Comparison of ENCODE assay signal across 14 cellular contexts in the genomic region with DNA sequence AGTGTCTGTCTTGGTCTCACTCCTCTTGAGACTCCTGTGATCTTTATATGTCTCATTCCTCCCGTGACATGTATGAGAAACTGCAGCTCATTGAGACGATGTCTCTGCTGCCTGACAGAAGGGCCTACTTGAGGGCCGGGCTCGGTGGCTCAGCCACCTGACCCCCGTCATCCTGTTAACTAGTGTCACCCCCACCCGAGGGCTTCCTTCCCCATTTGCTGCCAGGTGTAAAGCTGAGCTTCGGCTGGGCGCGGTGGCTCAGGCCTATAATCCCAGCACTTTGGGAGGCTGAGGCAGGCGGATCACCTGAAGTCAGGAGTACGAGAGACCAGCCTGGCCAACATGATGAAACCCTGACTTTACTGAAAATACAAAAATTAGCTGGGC. TPM values are rescaled to one million over a fixed set of nuclear protein-coding genes. Genes with fewer than 3 reads are reported as not detected.
DNase-seq lines count a peak whose midpoint lies in the region; ATAC-seq and TF ChIP-seq lines count a peak whose summit lies in the region.
"Had no signal": no experiment of that assay in that cellular context is flagged by ENCODE, and none has a peak within 500 bp of the region (broad histone marks: within the 10 kb centered on the region; RNA-seq: fewer than 3 reads in every experiment).

No MANE protein-coding gene starts in this region.

- TF ChIP-seq CTCF in GM23338 (conservative IDR thresholded peaks at IDR 0.05; ENCODE audit: low read depth in 2 of 2): no peak
- TF ChIP-seq CTCF in smooth muscle cell (IDR thresholded peaks at IDR 0.05; ENCODE audit: borderline replicate concordance, insufficient read depth, poor library complexity, severe bottlenecking): no peak

- no peak for ATAC-seq in GM23338
- peak; percentile 2 for ATAC-seq in left colon

- H3K4me2 ChIP-seq in GM23338 (no peak overlapping the region), smooth muscle cell (no peak overlapping the region)

- no peak overlapping the region for H2AFZ ChIP-seq in GM23338
- H2AFZ ChIP-seq in smooth muscle cell (ENCODE audit: low read depth): no peak overlapping the region

- H3K27me3 ChIP-seq in GM23338 (ENCODE audit: insufficient read depth) (no peaks in the 10 kb centered on the region), smooth muscle cell (ENCODE audit: low read depth) (no peaks in the 10 kb centered on the region), H7 (ENCODE audit: control insufficient read depth, insufficient read depth, low read length) (no peaks in the 10 kb centered on the region)
- H3K27me3 ChIP-seq: SJSA1 had no signal

- no peak overlapping the region for H3K4me3 Mint-ChIP-seq in GM23338
- H3K4me3 Mint-ChIP-seq: activated naive CD8-positive, alpha-beta T cell treated with anti-CD3 and anti-CD28 coated beads, Interleukin-2, amount 10 ng/mL, durations not matched to agents 7 days and 5 days had no signal

- 84% methylated on average over 11 of the region's 11 CpGs for WGBS in smooth muscle cell (ENCODE audit: low lambda C conversion rate)

- H3K9me3 Mint-ChIP-seq in GM23338: no peaks in the 10 kb centered on the region
- H3K9me3 Mint-ChIP-seq: activated naive CD8-positive, alpha-beta T cell treated with anti-CD3 and anti-CD28 coated beads, Interleukin-2, amount 10 ng/mL, durations not matched to agents 7 days and 5 days had no signal

- H3K36me3 Mint-ChIP-seq in GM23338 (ENCODE audit: low read depth): peaks cover 6% of the 10 kb centered on the region; the same call in 2 of the 3 replicates

- H3K9me3 ChIP-seq in SK-N-MC (ENCODE audit: low read depth, low read length) (no peaks in the 10 kb centered on the region), smooth muscle cell (replicated peaks; ENCODE audit: low read depth) (no peaks in the 10 kb centered on the region)
- H3K9me3 ChIP-seq: SJSA1 had no signal

- H3K36me3 ChIP-seq in GM23338 (ENCODE audit: insufficient read depth): 0 out of 2 replicates have a peak, but pooled peaks cover 3% of the 10 kb centered on the region
- H3K36me3 ChIP-seq in SK-N-MC (ENCODE audit: insufficient read depth, low read length): no peaks in the 10 kb centered on the region
- no peaks in the 10 kb centered on the region for H3K36me3 ChIP-seq in smooth muscle cell (ENCODE audit: low read depth)
- H3K36me3 ChIP-seq in H7 (replicated peaks; ENCODE audit: control insufficient read depth, insufficient read depth, low read length): peaks cover 5% of the 10 kb centered on the region
- H3K36me3 ChIP-seq: SJSA1 had no signal

- DNase-seq in GM23338 (ENCODE audit: low spot score) (no peak), SK-N-MC (ENCODE audit: low read depth, low spot score) (no peak), left colon (peak in 1 of 2 donors; percentile 55), smooth muscle cell (lab: John Stamatoyannopoulos, UW; ENCODE audit: unreplicated experiment) (no peak), hypothalamus (lab: John Stamatoyannopoulos, UW) (no peak), H7 (no peak), superior temporal gyrus (ENCODE audit: extremely low spot score) (no peak)
- DNase-seq: activated naive CD8-positive, alpha-beta T cell treated with anti-CD3 and anti-CD28 coated beads, Interleukin-2, amount 10 ng/mL, durations not matched to agents 7 days and 5 days; KG1; NCI-H1694; NCI-H748 treated with DMSO at 0.1 percent for 48 hours; stimulated activated CD4-positive, alpha-beta T cell treated with anti-CD3 and anti-CD28 coated beads, Interleukin-4, amount 100 ng/mL, for 1 hour had no signal

- no peaks in the 10 kb centered on the region for H3K9me2 ChIP-seq in GM23338 (ENCODE audit: insufficient read depth)

- H3K9ac ChIP-seq in SK-N-MC (ENCODE audit: insufficient read length) (no peak overlapping the region), smooth muscle cell (ENCODE audit: low read depth) (no peak overlapping the region)

- H3K4me3 ChIP-seq in GM23338: no peak overlapping the region
- no peak overlapping the region for H3K4me3 ChIP-seq in SK-N-MC
- H3K4me3 ChIP-seq in smooth muscle cell: no peak overlapping the region
- no peak overlapping the region for H3K4me3 ChIP-seq in H7 (ENCODE audit: insufficient read depth, low read depth, low read length)
- H3K4me3 ChIP-seq: SJSA1 had no signal

- H3F3A ChIP-seq in GM23338 (replicated peaks; ENCODE audit: low read depth) (no peaks in the 10 kb centered on the region), smooth muscle cell (ENCODE audit: low read depth) (no peaks in the 10 kb centered on the region)

- H3K4me1 ChIP-seq in GM23338 (ENCODE audit: insufficient read depth) (no peaks in the 10 kb centered on the region; the same call in 1 of the 2 replicates), smooth muscle cell (ENCODE audit: low read depth) (peaks cover 4% of the 10 kb centered on the region)

- no peak overlapping the region; the same call in 1 of the 2 replicates for H3K27ac Mint-ChIP-seq in GM23338
- H3K27ac Mint-ChIP-seq: activated naive CD8-positive, alpha-beta T cell treated with anti-CD3 and anti-CD28 coated beads, Interleukin-2, amount 10 ng/mL, durations not matched to agents 7 days and 5 days had no signal

- peaks cover 19% of the 10 kb centered on the region for H3K4me1 Mint-ChIP-seq in GM23338

- peak overlapping the region; percentile 78; the same call in 1 of the 2 replicates for H3K27ac ChIP-seq in GM23338 (ENCODE audit: low read depth)
- H3K27ac ChIP-seq in SK-N-MC: 0 out of 2 replicates have a peak overlapping the region, but pooled peaks have one; percentile 19
- H3K27ac ChIP-seq in smooth muscle cell (ENCODE audit: low read depth): peak overlapping the region; percentile 43
- H3K27ac ChIP-seq: SJSA1 had no signal

- H4K20me1 ChIP-seq in GM23338 (replicated peaks; ENCODE audit: insufficient read depth) (peaks cover 13% of the 10 kb centered on the region), smooth muscle cell (ENCODE audit: low read depth) (peaks cover 51% of the 10 kb centered on the region)

- H3K79me2 ChIP-seq in GM23338 (replicated peaks; ENCODE audit: insufficient read depth) (peaks cover 26% of the 10 kb centered on the region), smooth muscle cell (ENCODE audit: low read depth) (peaks cover 43% of the 10 kb centered on the region)

- peaks cover 13% of the 10 kb centered on the region for H3K27me3 Mint-ChIP-seq in GM23338 (ENCODE audit: insufficient read depth, low read depth, poor library complexity)
- H3K27me3 Mint-ChIP-seq: activated naive CD8-positive, alpha-beta T cell treated with anti-CD3 and anti-CD28 coated beads, Interleukin-2, amount 10 ng/mL, durations not matched to agents 7 days and 5 days had no signal

- intact Hi-C loops in left colon (cut with DNase I, micrococcal nuclease): no loop called here

RNA-seq across cellular contexts. Expression of a gene that starts 12.7 kb away (rescaled TPM):
- 41.2 and 48.2 TPM in 2 replicates for total RNA-seq in GM23338 (2014; rRNA removed; shearing (Covaris generic))
- polyA plus RNA-seq in GM23338 (2016; fragmentation: Nextera tagmentation; extraction: Ambion mirVana): 16.7 and 19.5 TPM in 2 replicates
- 100 to 1,000 TPM in 1 of 2 donors, 10 to 100 TPM in 1; 97.2 to 165 TPM for total RNA-seq in left colon
- total RNA-seq in smooth muscle cell: 26.5 and 29.6 TPM in 2 replicates
- 51.4 and 57.1 TPM in 2 replicates for polyA plus RNA-seq in smooth muscle cell
- 53.0 and 61.0 TPM in 2 replicates for total RNA-seq in H7 (2014; rRNA removed; shearing (Covaris generic))

RNA-seq across cellular contexts. Expression of a gene that starts 19.9 kb away (rescaled TPM):
- total RNA-seq in GM23338 (2014; rRNA removed; shearing (Covaris generic)): 9.8 and 11.2 TPM in 2 replicates
- polyA plus RNA-seq in GM23338 (2016; fragmentation: Nextera tagmentation; extraction: Ambion mirVana) (33.5 and 35.9 TPM in 2 replicates), smooth muscle cell (110 and 132 TPM in 2 replicates)
- total RNA-seq in left colon (100 to 1,000 TPM; 235 to 242 TPM), smooth muscle cell (33.9 and 37.3 TPM in 2 replicates)
- total RNA-seq in H7 (2014; rRNA removed; shearing (Covaris generic)): 16.3 and 21.2 TPM in 2 replicates

RNA-seq across cellular contexts. Expression of a gene that starts 20.2 kb away (rescaled TPM):
- total RNA-seq in GM23338 (2014; rRNA removed; shearing (Covaris generic)): 1.2 and 3.8 TPM in 2 replicates
- polyA plus RNA-seq in GM23338 (2016; fragmentation: Nextera tagmentation; extraction: Ambion mirVana) (0.52 and 0.61 TPM in 2 replicates), smooth muscle cell (0.21 and 1.2 TPM in 2 replicates)
- total RNA-seq in left colon (10 to 100 TPM; 19.6 to 22.3 TPM), smooth muscle cell (0.09 and 0.40 TPM in 2 replicates)
- total RNA-seq in H7 (2014; rRNA removed; shearing (Covaris generic)): 5.2 and 5.8 TPM in 2 replicates

RNA-seq across cellular contexts. Expression of a gene that starts 35.5 kb away (rescaled TPM):
- total RNA-seq in GM23338 (2014; rRNA removed; shearing (Covaris generic)): not detected in 2 replicates
- not detected in 2 replicates for polyA plus RNA-seq in GM23338 (2016; fragmentation: Nextera tagmentation; extraction: Ambion mirVana)
- total RNA-seq in left colon: under 1 TPM; 0.47 to 0.58 TPM
- total RNA-seq in smooth muscle cell: 0.36 TPM in 1 of 2 replicates, not detected in the other
- 0.15 and 0.19 TPM in 2 replicates for polyA plus RNA-seq in smooth muscle cell
- total RNA-seq in H7 (2014; rRNA removed; shearing (Covaris generic)): 0.07 and 0.14 TPM in 2 replicates
- total RNA-seq: pulmonary artery endothelial cell, SJSA1 had no signal

RNA-seq across cellular contexts. Expression of a gene that starts 51.7 kb away (rescaled TPM):
- 92.2 and 131 TPM in 2 replicates for total RNA-seq in GM23338 (2014; rRNA removed; shearing (Covaris generic))
- polyA plus RNA-seq in GM23338 (2016; fragmentation: Nextera tagmentation; extraction: Ambion mirVana) (79.2 and 88.9 TPM in 2 replicates), smooth muscle cell (70.3 and 71.5 TPM in 2 replicates)
- total RNA-seq in left colon (10 to 100 TPM; 47.8 to 57.0 TPM), smooth muscle cell (51.1 and 54.8 TPM in 2 replicates)
- 66.6 and 72.9 TPM in 2 replicates for total RNA-seq in H7 (2014; rRNA removed; shearing (Covaris generic))

Comparison
In these comparisons a context has a peak if more than half of its experiments do, and no peak if none do; other contexts are left out.
1. H3K27ac ChIP-seq: peak in every context shown above with its lines; median percentile 78 in GM23338; 43 in smooth muscle cell; 19 in SK-N-MC.